ENCODE assay signal across 23 cellular contexts in the genomic region with DNA sequence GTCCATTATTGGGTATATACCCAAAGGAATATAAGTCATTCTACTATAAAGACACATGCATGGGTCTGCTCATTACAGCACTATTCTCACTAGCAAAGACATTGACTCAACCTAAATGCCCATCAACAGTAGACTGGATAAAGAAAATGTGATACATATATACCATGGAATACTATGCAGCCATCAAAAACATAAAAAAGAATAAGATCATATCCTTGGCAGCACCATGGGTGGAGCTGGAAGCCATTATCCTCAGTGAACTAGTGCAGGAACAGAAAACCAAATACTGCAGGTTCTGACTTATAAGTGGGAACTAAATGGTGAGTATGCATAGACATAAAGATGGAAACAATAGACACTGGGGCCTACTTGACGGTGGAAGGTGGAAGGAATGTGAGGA. TPM values are rescaled to one million over a fixed set of nuclear protein-coding genes. Genes with fewer than 3 reads are reported as not detected.
DNase-seq lines count a peak whose midpoint lies in the region; ATAC-seq, FAIRE-seq and TF ChIP-seq lines count a peak whose summit lies in the region.
"Had no signal": no experiment of that assay in that cellular context is flagged by ENCODE, and none has a peak within 500 bp of the region (broad histone marks: within the 10 kb centered on the region; RNA-seq: fewer than 3 reads in every experiment).

No MANE protein-coding gene starts in this region.

- no peak for ATAC-seq in natural killer cell treated with Interleukin-12 subunit alpha and Interleukin-12 subunit beta and Interleukin-15 and Interleukin-18, amount 100 ng/mL, for 72 hours
- no peak for ATAC-seq in natural killer cell
- no peak for ATAC-seq in GM18858 (IDR thresholded peaks at IDR 0.05; ENCODE audit: unreplicated experiment)

- FAIRE-seq in astrocyte (lab: Jason Lieb, UNC): peak; percentile 82
- FAIRE-seq: G401.6, GM12891 had no signal

- no peaks in the 10 kb centered on the region for H3K9me3 ChIP-seq in astrocyte (ENCODE audit: insufficient read depth, low read depth, low read length)
- H3K9me3 ChIP-seq: BE2C, BLaER1 had no signal

- no peak overlapping the region for H2AFZ ChIP-seq in astrocyte (ENCODE audit: low read depth, low read length)

- H3K27me3 Mint-ChIP-seq in natural killer cell treated with Interleukin-12 subunit alpha and Interleukin-12 subunit beta and Interleukin-15 and Interleukin-18, amount 100 ng/mL, for 72 hours: peaks cover 0 to 10% of the 10 kb centered on the region in 2 donors
- H3K27me3 Mint-ChIP-seq in natural killer cell (ENCODE audit: low read depth in 2 of 2) (peaks cover 4 to 19% of the 10 kb centered on the region in 2 donors), astrocyte (ENCODE audit: low read depth, unreplicated experiment) (no peaks in the 10 kb centered on the region), neural crest cell (ENCODE audit: low read depth) (no peaks in the 10 kb centered on the region)
- no peaks in the 10 kb centered on the region for H3K27me3 Mint-ChIP-seq in activated CD4-positive, alpha-beta memory T cell treated with anti-CD3 and anti-CD28 coated beads, Interleukin-2, amount 10 ng/mL, durations not matched to agents 7 days and 5 days
- H3K27me3 Mint-ChIP-seq: CD4-positive, alpha-beta memory T cell; CD4-positive, CD25-positive, alpha-beta regulatory T cell had no signal

- POLR2A ChIA-PET in activated CD4-positive, alpha-beta memory T cell treated with anti-CD3 and anti-CD28 coated beads, Interleukin-2, amount 10 ng/mL, durations not matched to agents 7 days and 5 days (lab: Charles Lee): no interaction called here

- peaks cover 7% of the 10 kb centered on the region for H3K79me2 ChIP-seq in astrocyte (ENCODE audit: insufficient read depth, low read length)

- H3K27ac ChIP-seq in astrocyte (ENCODE audit: low read depth, low read length): no peak overlapping the region
- H3K27ac ChIP-seq: BLaER1 had no signal

- H3K36me3 ChIP-seq in astrocyte (ENCODE audit: insufficient read depth, low read length): no peaks in the 10 kb centered on the region
- H3K36me3 ChIP-seq: BE2C, BLaER1 had no signal

- no peaks in the 10 kb centered on the region for H4K20me1 ChIP-seq in astrocyte (ENCODE audit: insufficient read depth, low read length)
- H4K20me1 ChIP-seq: BLaER1 had no signal

- H3K9ac ChIP-seq in astrocyte (ENCODE audit: low read length): no peak overlapping the region
- H3K9ac ChIP-seq: BLaER1 had no signal

- no peaks in the 10 kb centered on the region for H3K9me3 Mint-ChIP-seq in natural killer cell treated with Interleukin-12 subunit alpha and Interleukin-12 subunit beta and Interleukin-15 and Interleukin-18, amount 100 ng/mL, for 72 hours
- H3K9me3 Mint-ChIP-seq in natural killer cell (no peaks in the 10 kb centered on the region), astrocyte (ENCODE audit: unreplicated experiment) (no peaks in the 10 kb centered on the region), neural crest cell (peaks cover 9% of the 10 kb centered on the region)
- H3K9me3 Mint-ChIP-seq in activated CD4-positive, alpha-beta memory T cell treated with anti-CD3 and anti-CD28 coated beads, Interleukin-2, amount 10 ng/mL, durations not matched to agents 7 days and 5 days: no peaks in the 10 kb centered on the region
- H3K9me3 Mint-ChIP-seq: CD4-positive, alpha-beta memory T cell had no signal

- H3K4me2 ChIP-seq in astrocyte (ENCODE audit: low read length): no peak overlapping the region
- H3K4me2 ChIP-seq: BLaER1 had no signal

- H3K36me3 Mint-ChIP-seq in natural killer cell treated with Interleukin-12 subunit alpha and Interleukin-12 subunit beta and Interleukin-15 and Interleukin-18, amount 100 ng/mL, for 72 hours: no peaks in the 10 kb centered on the region
- H3K36me3 Mint-ChIP-seq in natural killer cell: no peaks in the 10 kb centered on the region
- H3K36me3 Mint-ChIP-seq in astrocyte (ENCODE audit: low read depth, unreplicated experiment): no peaks in the 10 kb centered on the region
- no peaks in the 10 kb centered on the region for H3K36me3 Mint-ChIP-seq in neural crest cell (ENCODE audit: low read depth)
- H3K36me3 Mint-ChIP-seq in activated CD4-positive, alpha-beta memory T cell treated with anti-CD3 and anti-CD28 coated beads, Interleukin-2, amount 10 ng/mL, durations not matched to agents 7 days and 5 days (ENCODE audit: low read depth): no peaks in the 10 kb centered on the region
- H3K36me3 Mint-ChIP-seq: CD14-positive monocyte; CD4-positive, alpha-beta memory T cell; CD4-positive, CD25-positive, alpha-beta regulatory T cell had no signal

- H3K4me1 Mint-ChIP-seq in natural killer cell treated with Interleukin-12 subunit alpha and Interleukin-12 subunit beta and Interleukin-15 and Interleukin-18, amount 100 ng/mL, for 72 hours (ENCODE audit: low read depth in 2 of 2): peaks cover 3 to 13% of the 10 kb centered on the region in 2 donors
- H3K4me1 Mint-ChIP-seq in natural killer cell (peaks cover 9 to 23% of the 10 kb centered on the region in 2 donors), astrocyte (ENCODE audit: low read depth, unreplicated experiment) (no peaks in the 10 kb centered on the region), neural crest cell (peaks cover 8% of the 10 kb centered on the region)
- H3K4me1 Mint-ChIP-seq in activated CD4-positive, alpha-beta memory T cell treated with anti-CD3 and anti-CD28 coated beads, Interleukin-2, amount 10 ng/mL, durations not matched to agents 7 days and 5 days: peaks cover 14% of the 10 kb centered on the region

- H3K4me1 ChIP-seq in astrocyte (ENCODE audit: insufficient read depth, low read length): no peaks in the 10 kb centered on the region
- H3K4me1 ChIP-seq: BE2C had no signal

- CTCF ChIA-PET in activated CD4-positive, alpha-beta memory T cell treated with anti-CD3 and anti-CD28 coated beads, Interleukin-2, amount 10 ng/mL, durations not matched to agents 7 days and 5 days (lab: Charles Lee): no interaction called here

- no peak for DNase-seq in natural killer cell treated with Interleukin-12 subunit alpha and Interleukin-12 subunit beta and Interleukin-15 and Interleukin-18, amount 100 ng/mL, for 72 hours (ENCODE audit: low spot score)
- DNase-seq in natural killer cell (no peak), astrocyte (ENCODE audit: low read depth) (no peak), neural crest cell (ENCODE audit: low read depth, low spot score) (no peak)
- no peak for DNase-seq in activated CD4-positive, alpha-beta memory T cell treated with anti-CD3 and anti-CD28 coated beads, Interleukin-2, amount 10 ng/mL, durations not matched to agents 7 days and 5 days
- DNase-seq: 8988T; ACHN; BE2C; C1 segment of cervical spinal cord; CD4-positive, alpha-beta memory T cell; CD4-positive, CD25-positive, alpha-beta regulatory T cell; CD8-positive, alpha-beta memory T cell; COR-L47; DMS 273 treated with DMSO at 0.1 percent for 48 hours; DMS153; DMS53; DMS79; GF-D8 had no signal

- H3K4me3 ChIP-seq in astrocyte (ENCODE audit: insufficient read depth, low read depth, low read length): no peak overlapping the region
- H3K4me3 ChIP-seq: BLaER1 had no signal

- H3K27ac Mint-ChIP-seq in natural killer cell treated with Interleukin-12 subunit alpha and Interleukin-12 subunit beta and Interleukin-15 and Interleukin-18, amount 100 ng/mL, for 72 hours: no peak overlapping the region
- H3K27ac Mint-ChIP-seq in natural killer cell (no peak overlapping the region), astrocyte (ENCODE audit: unreplicated experiment) (no peak overlapping the region), neural crest cell (ENCODE audit: unreplicated experiment) (no peak overlapping the region)
- no peak overlapping the region for H3K27ac Mint-ChIP-seq in activated CD4-positive, alpha-beta memory T cell treated with anti-CD3 and anti-CD28 coated beads, Interleukin-2, amount 10 ng/mL, durations not matched to agents 7 days and 5 days
- H3K27ac Mint-ChIP-seq: CD14-positive monocyte; CD4-positive, alpha-beta memory T cell; CD4-positive, CD25-positive, alpha-beta regulatory T cell; CD8-positive, alpha-beta memory T cell had no signal

- TF ChIP-seq CTCF in natural killer cell (IDR thresholded peaks at IDR 0.05) (no peak), astrocyte (IDR thresholded peaks at IDR 0.05; ENCODE audit: insufficient read depth, low read depth, low read length) (no peak), neural crest cell (conservative IDR thresholded peaks at IDR 0.05) (no peak)

- peak overlapping the region; percentile 32 for H3K4me3 Mint-ChIP-seq in natural killer cell treated with Interleukin-12 subunit alpha and Interleukin-12 subunit beta and Interleukin-15 and Interleukin-18, amount 100 ng/mL, for 72 hours
- no peak overlapping the region for H3K4me3 Mint-ChIP-seq in natural killer cell
- H3K4me3 Mint-ChIP-seq in astrocyte (ENCODE audit: unreplicated experiment): no peak overlapping the region
- peak overlapping the region; percentile 43 for H3K4me3 Mint-ChIP-seq in neural crest cell
- H3K4me3 Mint-ChIP-seq in activated CD4-positive, alpha-beta memory T cell treated with anti-CD3 and anti-CD28 coated beads, Interleukin-2, amount 10 ng/mL, durations not matched to agents 7 days and 5 days: no peak overlapping the region
- H3K4me3 Mint-ChIP-seq: CD14-positive monocyte; CD4-positive, alpha-beta memory T cell; CD4-positive, CD25-positive, alpha-beta regulatory T cell; CD8-positive, alpha-beta memory T cell had no signal

- H3K27me3 ChIP-seq in astrocyte (ENCODE audit: insufficient read depth, low read length): no peaks in the 10 kb centered on the region
- H3K27me3 ChIP-seq: BE2C had no signal

- intact Hi-C loops in natural killer cell (cut with micrococcal nuclease): no loop called here

RNA-seq across cellular contexts. Expression of a gene that starts 2.3 kb away (rescaled TPM):
- 10 to 100 TPM; 11.7 to 19.7 TPM for total RNA-seq in natural killer cell treated with Interleukin-12 subunit alpha and Interleukin-12 subunit beta and Interleukin-15 and Interleukin-18, amount 100 ng/mL, for 72 hours
- total RNA-seq in natural killer cell (10 to 100 TPM in 1 of 3 donors, 1 to 10 TPM in 2; 8.8 to 12.0 (median 9.8) TPM), astrocyte (15.9 and 18.2 TPM in 2 replicates), neural crest cell (15.0 and 16.6 TPM in 2 replicates)
- total RNA-seq in activated CD4-positive, alpha-beta memory T cell treated with anti-CD3 and anti-CD28 coated beads, Interleukin-2, amount 10 ng/mL, durations not matched to agents 7 days and 5 days: 10 to 100 TPM; 10.6 to 12.0 TPM

Comparison
In these comparisons a context has a peak if more than half of its experiments do, and no peak if none do; other contexts are left out.
1. H3K4me3 Mint-ChIP-seq: peak in natural killer cell treated with Interleukin-12 subunit alpha and Interleukin-12 subunit beta and Interleukin-15 and Interleukin-18, amount 100 ng/mL, for 72 hours (single experiment) and neural crest cell (single experiment); none in natural killer cell (single experiment), astrocyte (single experiment) and activated CD4-positive, alpha-beta memory T cell treated with anti-CD3 and anti-CD28 coated beads, Interleukin-2, amount 10 ng/mL, durations not matched to agents 7 days and 5 days (single experiment).